In genomic region chr1:47411441-47411840, GRCh38 we compare ENCODE assay signal across 31 cellular contexts. TPM values are rescaled to one million over a fixed set of nuclear protein-coding genes. Genes with fewer than 3 reads are reported as not detected.
DNase-seq lines count a peak whose midpoint lies in the region; ATAC-seq, FAIRE-seq and TF ChIP-seq lines count a peak whose summit lies in the region.
"Had no signal": no experiment of that assay in that cellular context is flagged by ENCODE, and none has a peak within 500 bp of the region (broad histone marks: within the 10 kb centered on the region; RNA-seq: fewer than 3 reads in every experiment).

No MANE protein-coding gene starts in this region.

- CTCF ChIA-PET in HepG2 (lab: Yijun Ruan, JAX; ENCODE audit: low intra/inter-chr PET ratio, low total read pairs): no interaction called here

- no peak for TF ChIP-seq POLR2A in HepG2 (IDR thresholded peaks at IDR 0.05; ENCODE audit: insufficient read depth in 1 of 2, low read depth in 2 of 2, low read length in 2 of 2)

- H3K9ac ChIP-seq in adipocyte (ENCODE audit: low read length) (no peak overlapping the region), HepG2 (ENCODE audit: insufficient read depth, low read depth, low read length) (no peak overlapping the region)

- ATAC-seq in HepG2 (peak; percentile 30), HG03439 (IDR thresholded peaks at IDR 0.05; ENCODE audit: unreplicated experiment) (no peak)
- ATAC-seq: activated naive CD4-positive, alpha-beta T cell treated with anti-CD3 and anti-CD28 coated beads, Interleukin-2, amount 50 U/mL, for 72 hours; natural killer cell treated with Interleukin-12 subunit alpha and Interleukin-12 subunit beta and Interleukin-15 and Interleukin-18, amount 100 ng/mL, for 72 hours; PC-3; stimulated activated memory B cell treated with anti-CD40 and anti-IgM and Interleukin-4, amounts not matched to agents 10 μg/mL and 1 μg/mL and 100 μg/mL, for 72 hours had no signal

- no peak for TF ChIP-seq CTCF in HepG2 (CRISPR knock-in tag; IDR thresholded peaks at IDR 0.05)

- in situ Hi-C loops in HepG2 (cut with HindIII; ENCODE audit: extremely low pct_ligation_motif_present, low pct_unique_long_range_greater_than_20kb): no loop called here

- H2AFZ ChIP-seq in HepG2 (ENCODE audit: low read length): no peak overlapping the region
- H2AFZ ChIP-seq: hepatocyte had no signal

- DNase-seq in CD1c-positive myeloid dendritic cell (ENCODE audit: extremely low spot score) (peak; percentile 69), HT1080 (ENCODE audit: low read depth) (peak; percentile 30), adipocyte (ENCODE audit: low read depth) (peak; percentile 56), HepG2 (ENCODE audit: low spot score) (no peak), NCI-H2227 (lab: John Stamatoyannopoulos, UW; ENCODE audit: unreplicated experiment) (no peak), foreskin melanocyte (no peak), DMS79 treated with DMSO at 0.1 percent for 48 hours (lab: John Stamatoyannopoulos, UW) (no peak)
- DNase-seq: activated CD4-positive, alpha-beta memory T cell treated with anti-CD3 and anti-CD28 coated beads for 36 hours; CD4-positive, CD25-positive, alpha-beta regulatory T cell; effector CD4-positive, alpha-beta T cell; erythroblast; NCI-H1092; NCI-H2081; PC-3; SHP77; spleen; stimulated activated CD4-positive, alpha-beta T cell treated with anti-CD3 and anti-CD28 coated beads, Interleukin-2, amount 100 ng/mL, for 48 hours had no signal

- intact Hi-C loops in HepG2 (cut with micrococcal nuclease; ENCODE audit: unreplicated experiment): no loop called here

- no peaks in the 10 kb centered on the region for H3K79me2 ChIP-seq in HepG2 (ENCODE audit: insufficient read depth, low read length)
- H3K79me2 ChIP-seq: hepatocyte had no signal

- H3K4me2 ChIP-seq in HepG2 (ENCODE audit: low read depth, low read length): no peak overlapping the region
- H3K4me2 ChIP-seq: hepatocyte had no signal

- H3K27me3 ChIP-seq in adipocyte (replicated peaks; ENCODE audit: control insufficient read depth, insufficient read depth, low read length) (peaks cover 16% of the 10 kb centered on the region), HepG2 (ENCODE audit: control insufficient read depth in 1 of 2, insufficient read depth in 2 of 2, low read length in 2 of 2) (peaks cover 2 to 39% of the 10 kb centered on the region in 2 experiments; a peak in 4 of 5 replicates)

- H4K20me1 ChIP-seq in HepG2 (ENCODE audit: insufficient read depth, low read length): no peaks in the 10 kb centered on the region

- H3K36me3 ChIP-seq in adipocyte (ENCODE audit: control insufficient read depth, insufficient read depth, low read length, severe bottlenecking) (no peaks in the 10 kb centered on the region), HepG2 (replicated peaks in 1 of 2; ENCODE audit: control insufficient read depth in 1 of 2, insufficient read depth in 2 of 2, low read length in 2 of 2) (no peaks in the 10 kb centered on the region)
- H3K36me3 ChIP-seq: spleen had no signal

- POLR2A ChIA-PET in HepG2 (lab: Yijun Ruan, JAX): no interaction called here

- FAIRE-seq in HepG2 (lab: Jason Lieb, UNC): no peak
- FAIRE-seq: GM19239 had no signal

- H3K27ac ChIP-seq in HepG2 (ENCODE audit: extremely low read length, insufficient read depth, low read length): no peak overlapping the region
- H3K27ac ChIP-seq: hepatocyte, spleen had no signal

- TF ChIP-seq EP300 in HepG2 (IDR thresholded peaks at IDR 0.05; ENCODE audit: low read depth in 2 of 2, low read length in 2 of 2): no peak
- TF ChIP-seq EP300 in HepG2 (CRISPR knock-in tag; IDR thresholded peaks at IDR 0.05; ENCODE audit: borderline replicate concordance): no peak

- no peak overlapping the region for H3K4me3 ChIP-seq in adipocyte (ENCODE audit: low read length)
- H3K4me3 ChIP-seq in HepG2 (replicated peaks in 1 of 3; ENCODE audit: insufficient read depth in 1 of 3, low read depth in 2 of 3, low read length in 3 of 3): no peak overlapping the region
- H3K4me3 ChIP-seq: hepatocyte, spleen had no signal

- 17% methylated on average over 2 of the region's 2 CpGs for WGBS in HepG2 (ENCODE audit: low lambda C conversion rate)

- H3K9me3 ChIP-seq in adipocyte (ENCODE audit: control insufficient read depth, low read length) (no peaks in the 10 kb centered on the region), HepG2 (ENCODE audit: low read length) (no peaks in the 10 kb centered on the region)
- H3K9me3 ChIP-seq: spleen had no signal

- BruUV-seq in HepG2 (replicated peaks; lab: Mats Ljungman, UMichigan): no TSS peak

- peaks cover 31% of the 10 kb centered on the region for H3K4me1 ChIP-seq in adipocyte (ENCODE audit: control insufficient read depth, insufficient read depth, low read length)
- H3K4me1 ChIP-seq in HepG2 (ENCODE audit: insufficient read depth, low read length): peaks cover 13% of the 10 kb centered on the region; the same call in 1 of the 2 replicates

- TF ChIP-seq RAD21 in HepG2 (CRISPR knock-in tag; IDR thresholded peaks at IDR 0.05): no peak

TF ChIP-seq in HepG2, 621 proteins besides CTCF, POLR2A, EP300 and RAD21 (continues in another document):
- no peak for TF ChIP-seq ZNF383 (CRISPR knock-in tag; IDR thresholded peaks at IDR 0.05; ENCODE audit: borderline replicate concordance)
- no peak for TF ChIP-seq ZNF546 (CRISPR knock-in tag; conservative IDR thresholded peaks at IDR 0.05)
- no peak for TF ChIP-seq ZBTB20 (CRISPR knock-in tag; IDR thresholded peaks at IDR 0.05; ENCODE audit: borderline replicate concordance, low read depth)
- no peak for TF ChIP-seq ZNF570 (CRISPR knock-in tag; IDR thresholded peaks at IDR 0.05; ENCODE audit: borderline replicate concordance)
- no peak for TF ChIP-seq ZNF614 (CRISPR knock-in tag; IDR thresholded peaks at IDR 0.05; ENCODE audit: borderline replicate concordance)
- TF ChIP-seq ZMYM4 (CRISPR knock-in tag; IDR thresholded peaks at IDR 0.05): no peak
- TF ChIP-seq KAT8 (CRISPR knock-in tag; IDR thresholded peaks at IDR 0.05): no peak

RNA-seq across cellular contexts. Expression of gene FOXE3, which starts 4.6 kb away (rescaled TPM):
- not detected in 2 replicates for total RNA-seq in HT1080 (2014; rRNA removed; shearing (Covaris generic))
- not detected in 2 replicates for polyA plus RNA-seq in HT1080 (2015; cell fraction: cytosol; rRNA removed)
- not detected in 2 replicates for polyA plus RNA-seq in HT1080 (2015; cell fraction: nucleus; rRNA removed)
- total RNA-seq in HepG2 (2016; rRNA removed; fragmentation: Illumina TruSeq; extraction: Trizol): not detected in 2 replicates
- not detected in 2 replicates for total RNA-seq in HepG2 (2016; cell fraction: cytosol; rRNA removed; fragmentation: Illumina TruSeq; extraction: Trizol; ENCODE audit: low read depth)
- total RNA-seq in HepG2 (2016; cell fraction: insoluble cytoplasmic fraction; rRNA removed; fragmentation: Illumina TruSeq; extraction: Trizol): not detected in 2 replicates
- not detected in 2 replicates for total RNA-seq in HepG2 (2016; cell fraction: membrane; rRNA removed; fragmentation: Illumina TruSeq; extraction: Trizol)
- total RNA-seq in HepG2 (2016; cell fraction: nucleus; rRNA removed; fragmentation: Illumina TruSeq; extraction: Trizol): not detected in 2 replicates
- not detected in 2 replicates for polyA plus RNA-seq in HepG2 (2011; rRNA removed)
- polyA plus RNA-seq in HepG2 (2011; cell fraction: cytosol; rRNA removed): not detected in 2 replicates
- polyA plus RNA-seq in HepG2 (2011; cell fraction: nucleus; rRNA removed): not detected in 2 replicates
- not detected in 2 replicates for polyA plus RNA-seq in HepG2 (2012)
- polyA plus RNA-seq in HepG2 (2016; cell fraction: cytosol; fragmentation: Illumina TruSeq; extraction: Trizol; ENCODE audit: low read depth): not detected in 2 replicates
- polyA plus RNA-seq in HepG2 (2016; cell fraction: insoluble cytoplasmic fraction; fragmentation: Illumina TruSeq; extraction: Trizol; ENCODE audit: low read depth): not detected in 2 replicates
- not detected in 2 replicates for polyA plus RNA-seq in HepG2 (2016; cell fraction: membrane; fragmentation: Illumina TruSeq; extraction: Trizol; ENCODE audit: low read depth)
- polyA plus RNA-seq in HepG2 (2016; cell fraction: nucleus; fragmentation: Illumina TruSeq; extraction: Trizol; ENCODE audit: insufficient read depth, low read depth): not detected in 2 replicates
- not detected in 2 replicates for polyA minus RNA-seq in HepG2 (2011; rRNA and poly(A)+ RNA removed; ENCODE audit: low replicate concordance)
- polyA minus RNA-seq in HepG2 (2011; cell fraction: cytosol; rRNA and poly(A)+ RNA removed): not detected in 2 replicates
- not detected in 2 replicates for polyA minus RNA-seq in HepG2 (2011; cell fraction: nucleus; rRNA and poly(A)+ RNA removed)
- total RNA-seq: activated CD4-positive, alpha-beta memory T cell treated with anti-CD3 and anti-CD28 coated beads for 36 hours; activated naive CD4-positive, alpha-beta T cell treated with anti-CD3 and anti-CD28 coated beads, Interleukin-2, amount 50 U/mL, for 72 hours; activated T-helper 2 cell treated with anti-CD3 and anti-CD28 coated beads, Interferon-gamma antibody, Interleukin-2, Interleukin-4, amounts not matched to agents 10 μg/mL and 5 μg/mL and 100 μg/mL, durations not matched to agents 14 hours and 24 hours and 36 hours; CD4-positive, CD25-positive, alpha-beta regulatory T cell; chondrocyte; fibroblast of villous mesenchyme; G401; hepatocyte; lower leg skin; mononuclear cell; natural killer cell treated with Interleukin-12 subunit alpha and Interleukin-12 subunit beta and Interleukin-15 and Interleukin-18, amount 100 ng/mL, for 72 hours; osteocyte; PC-3; spleen; temporal lobe had no signal
- polyA plus RNA-seq: CD4-positive, CD25-positive, alpha-beta regulatory T cell; hepatocyte; spleen had no signal

RNA-seq across cellular contexts. Expression of gene FOXD2, which starts 26.4 kb away (rescaled TPM):
- total RNA-seq in HT1080 (2014; rRNA removed; shearing (Covaris generic)): 1.0 and 1.1 TPM in 2 replicates
- 0.69 and 1.0 TPM in 2 replicates for polyA plus RNA-seq in HT1080 (2015; cell fraction: cytosol; rRNA removed)
- polyA plus RNA-seq in HT1080 (2015; cell fraction: nucleus; rRNA removed): 0.77 and 1.2 TPM in 2 replicates
- total RNA-seq in HepG2 (2016; rRNA removed; fragmentation: Illumina TruSeq; extraction: Trizol): 0.07 and 0.09 TPM in 2 replicates
- 0.09 TPM in 1 of 2 replicates, not detected in the other for total RNA-seq in HepG2 (2016; cell fraction: cytosol; rRNA removed; fragmentation: Illumina TruSeq; extraction: Trizol; ENCODE audit: low read depth)
- total RNA-seq in HepG2 (2016; cell fraction: insoluble cytoplasmic fraction; rRNA removed; fragmentation: Illumina TruSeq; extraction: Trizol): 0.04 and 0.09 TPM in 2 replicates
- total RNA-seq in HepG2 (2016; cell fraction: membrane; rRNA removed; fragmentation: Illumina TruSeq; extraction: Trizol): 0.09 and 0.10 TPM in 2 replicates
- 0.06 TPM in 1 of 2 replicates, not detected in the other for total RNA-seq in HepG2 (2016; cell fraction: nucleus; rRNA removed; fragmentation: Illumina TruSeq; extraction: Trizol)
- 0.01 and 0.03 TPM in 2 replicates for polyA plus RNA-seq in HepG2 (2011; rRNA removed)
- polyA plus RNA-seq in HepG2 (2011; cell fraction: cytosol; rRNA removed): 0.03 and 0.04 TPM in 2 replicates
- 0.03 and 0.10 TPM in 2 replicates for polyA plus RNA-seq in HepG2 (2011; cell fraction: nucleus; rRNA removed)
- 0.29 and 0.32 TPM in 2 replicates for polyA plus RNA-seq in HepG2 (2012)
- 0.02 TPM in 1 of 2 replicates, not detected in the other for polyA plus RNA-seq in HepG2 (2016; cell fraction: cytosol; fragmentation: Illumina TruSeq; extraction: Trizol; ENCODE audit: low read depth)
- polyA plus RNA-seq in HepG2 (2016; cell fraction: insoluble cytoplasmic fraction; fragmentation: Illumina TruSeq; extraction: Trizol; ENCODE audit: low read depth): 0.05 and 0.13 TPM in 2 replicates
- not detected in 2 replicates for polyA plus RNA-seq in HepG2 (2016; cell fraction: membrane; fragmentation: Illumina TruSeq; extraction: Trizol; ENCODE audit: low read depth)
- 0.09 TPM in 1 of 2 replicates, not detected in the other for polyA plus RNA-seq in HepG2 (2016; cell fraction: nucleus; fragmentation: Illumina TruSeq; extraction: Trizol; ENCODE audit: insufficient read depth, low read depth)
- 0.23 TPM in 1 of 2 replicates, not detected in the other for polyA minus RNA-seq in HepG2 (2011; rRNA and poly(A)+ RNA removed; ENCODE audit: low replicate concordance)
- polyA minus RNA-seq in HepG2 (2011; cell fraction: cytosol; rRNA and poly(A)+ RNA removed): not detected in 2 replicates
- polyA minus RNA-seq in HepG2 (2011; cell fraction: nucleus; rRNA and poly(A)+ RNA removed): 0.12 TPM in 1 of 2 replicates, not detected in the other

Comparison
In these comparisons a context has a peak if more than half of its experiments do, and no peak if none do; other contexts are left out.
1. DNase-seq: peak in CD1c-positive myeloid dendritic cell (single experiment), HT1080 (single experiment) and adipocyte (single experiment); none in HepG2 (single experiment), NCI-H2227 (single experiment), foreskin melanocyte (single experiment) and DMS79 treated with DMSO at 0.1 percent for 48 hours (single experiment).